ENCODE assay signal across 22 cellular contexts in the genomic region with DNA sequence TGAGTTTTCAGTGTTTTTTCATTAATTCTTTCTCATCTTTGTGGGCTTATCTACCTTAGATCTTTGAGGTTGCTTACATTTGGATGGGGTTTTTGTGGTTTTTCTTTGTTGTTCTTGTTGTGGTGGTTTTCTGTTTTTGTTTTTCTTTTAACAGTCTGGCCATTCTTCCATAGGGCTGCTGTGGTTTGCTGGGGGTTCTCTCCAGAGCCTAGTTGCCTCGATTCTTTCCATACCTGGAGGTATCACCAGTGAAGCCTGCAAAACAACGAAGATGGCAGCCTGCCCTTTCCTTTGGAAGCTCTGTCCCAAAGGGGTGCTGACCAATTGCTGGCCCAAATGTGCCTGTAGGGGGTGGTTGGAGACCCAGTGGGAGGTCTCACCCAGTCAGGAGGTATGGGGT.
"Had no signal": no experiment of that assay in that cellular context is flagged by ENCODE, and none has a peak within 500 bp of the region (broad histone marks: within the 10 kb centered on the region; RNA-seq: fewer than 3 reads in every experiment).

No MANE protein-coding gene starts in this region.

- H3K27me3 ChIP-seq: SJSA1 had no signal

- H3K36me3 ChIP-seq: SJSA1 had no signal

- H3K27ac Mint-ChIP-seq: IgD-negative memory B cell had no signal

- H3K4me3 ChIP-seq: SJSA1, SK-N-MC had no signal

- H3K36me3 Mint-ChIP-seq: IgD-negative memory B cell had no signal

- H3K4me1 Mint-ChIP-seq: IgD-negative memory B cell had no signal

- H3K27me3 Mint-ChIP-seq: IgD-negative memory B cell had no signal

- H3K4me1 ChIP-seq: SJSA1 had no signal

- H3K27ac ChIP-seq: SJSA1, SK-N-MC had no signal

- ATAC-seq: HepG2 had no signal

- DNase-seq: Karpas-422, KBM-7, MV-4-11, NCI-H1048, NCI-H1105, NCI-H1417 treated with DMSO at 0.1 percent for 48 hours, NCI-H146, NCI-H1694 treated with DMSO at 0.1 percent for 48 hours, NCI-H1930, NCI-H2081, NCI-H2107, NCI-H2227 treated with DMSO at 0.1 percent for 48 hours, NCI-H524, NCI-H526 treated with DMSO at 0.1 percent for 48 hours, NCI-H748 treated with DMSO at 0.1 percent for 48 hours, Right ventricle myocardium superior, RPMI8226, SIG-M5 had no signal
